9 cellular contexts compared by ENCODE assay signal in genomic region chr7:6398943-6399342, GRCh38. TPM values are rescaled to one million over a fixed set of nuclear protein-coding genes. Genes with fewer than 3 reads are reported as not detected.
DNase-seq lines count a peak whose midpoint lies in the region; ATAC-seq and TF ChIP-seq lines count a peak whose summit lies in the region.
"Had no signal": no experiment of that assay in that cellular context is flagged by ENCODE, and none has a peak within 500 bp of the region (broad histone marks: within the 10 kb centered on the region; RNA-seq: fewer than 3 reads in every experiment).

No MANE protein-coding gene starts in this region.

- H3K9me3 ChIP-seq in neural progenitor cell (ENCODE audit: low read depth) (no peaks in the 10 kb centered on the region), vagina (no peaks in the 10 kb centered on the region)

- no peak for DNase-seq in activated naive CD8-positive, alpha-beta T cell treated with anti-CD3 and anti-CD28 coated beads, Interleukin-2, amount 50 U/mL, for 24 hours
- peak; percentile 86 to 92 for DNase-seq in foreskin keratinocyte
- DNase-seq in neural progenitor cell (ENCODE audit: low spot score), result no peak
- no peak for DNase-seq in vagina (ENCODE audit: extremely low spot score in 2 of 2)
- DNase-seq in T-helper 2 cell, result no peak
- DNase-seq: activated T-cell treated with anti-CD3 and anti-CD28 coated beads, Interleukin-2, amount 50 U/mL, for 1 hour had no signal

- intact Hi-C loops in vagina (cut with DNase I), result no loop called here

- peaks cover 80% of the 10 kb centered on the region for H3K79me2 ChIP-seq in neural progenitor cell (ENCODE audit: low read depth)

- H3K4me1 ChIP-seq in foreskin keratinocyte, result peaks cover 25% of the 10 kb centered on the region
- no peaks in the 10 kb centered on the region for H3K4me1 ChIP-seq in neural progenitor cell
- H3K4me1 ChIP-seq in vagina, result peaks cover 68% of the 10 kb centered on the region

- H3K4me2 ChIP-seq in neural progenitor cell, result no peak overlapping the region

- H2AFZ ChIP-seq in neural progenitor cell (replicated peaks), result no peak overlapping the region

- no peak overlapping the region for H3K9ac ChIP-seq in neural progenitor cell

- no peak overlapping the region for H3K4me3 ChIP-seq in neural progenitor cell
- H3K4me3 ChIP-seq in vagina, result no peak overlapping the region

- H3K36me3 ChIP-seq in neural progenitor cell, result no peaks in the 10 kb centered on the region
- H3K36me3 ChIP-seq in vagina, result peaks cover 0 to 38% of the 10 kb centered on the region in 2 donors

- no peaks in the 10 kb centered on the region for H3F3A ChIP-seq in neural progenitor cell (ENCODE audit: low read depth)

- ATAC-seq in activated naive CD8-positive, alpha-beta T cell treated with anti-CD3 and anti-CD28 coated beads, Interleukin-2, amount 50 U/mL, for 24 hours, result no peak
- ATAC-seq in foreskin keratinocyte (peak; percentile 87), HG03196 (IDR thresholded peaks at IDR 0.05; ENCODE audit: unreplicated experiment) (no peak), HG03097 (IDR thresholded peaks at IDR 0.05; ENCODE audit: low FRiP score, unreplicated experiment) (no peak)

- no peak overlapping the region for H3K4me3 Mint-ChIP-seq in activated naive CD8-positive, alpha-beta T cell
- H3K4me3 Mint-ChIP-seq in activated naive CD8-positive, alpha-beta T cell treated with anti-CD3 and anti-CD28 coated beads, Interleukin-2, amount 50 U/mL, for 24 hours, result no peak overlapping the region
- H3K4me3 Mint-ChIP-seq in neural progenitor cell, result no peak overlapping the region

- H3K27ac Mint-ChIP-seq in activated naive CD8-positive, alpha-beta T cell, result peak overlapping the region; percentile 8
- no peak overlapping the region for H3K27ac Mint-ChIP-seq in activated naive CD8-positive, alpha-beta T cell treated with anti-CD3 and anti-CD28 coated beads, Interleukin-2, amount 50 U/mL, for 24 hours
- peak overlapping the region; percentile 87 for H3K27ac Mint-ChIP-seq in neural progenitor cell

- TF ChIP-seq CTCF in foreskin keratinocyte (conservative IDR thresholded peaks at IDR 0.05), result no peak
- TF ChIP-seq CTCF in neural progenitor cell (IDR thresholded peaks at IDR 0.05), result no peak
- no peak for TF ChIP-seq CTCF in vagina (IDR thresholded peaks at IDR 0.05)

- H3K27me3 Mint-ChIP-seq in activated naive CD8-positive, alpha-beta T cell, result no peaks in the 10 kb centered on the region
- H3K27me3 Mint-ChIP-seq in activated naive CD8-positive, alpha-beta T cell treated with anti-CD3 and anti-CD28 coated beads, Interleukin-2, amount 50 U/mL, for 24 hours, result no peaks in the 10 kb centered on the region
- no peaks in the 10 kb centered on the region for H3K27me3 Mint-ChIP-seq in neural progenitor cell (ENCODE audit: insufficient read depth, low read depth)

- H3K27me3 ChIP-seq in foreskin keratinocyte (no peaks in the 10 kb centered on the region), neural progenitor cell (no peaks in the 10 kb centered on the region), vagina (no peaks in the 10 kb centered on the region)

- H3K4me1 Mint-ChIP-seq in activated naive CD8-positive, alpha-beta T cell (ENCODE audit: low read depth), result peaks cover 41% of the 10 kb centered on the region
- peaks cover 31% of the 10 kb centered on the region for H3K4me1 Mint-ChIP-seq in activated naive CD8-positive, alpha-beta T cell treated with anti-CD3 and anti-CD28 coated beads, Interleukin-2, amount 50 U/mL, for 24 hours
- peaks cover 12% of the 10 kb centered on the region for H3K4me1 Mint-ChIP-seq in neural progenitor cell

- peaks cover 4% of the 10 kb centered on the region for H3K36me3 Mint-ChIP-seq in activated naive CD8-positive, alpha-beta T cell
- H3K36me3 Mint-ChIP-seq in activated naive CD8-positive, alpha-beta T cell treated with anti-CD3 and anti-CD28 coated beads, Interleukin-2, amount 50 U/mL, for 24 hours (ENCODE audit: low read depth), result peaks cover 36% of the 10 kb centered on the region
- peaks cover 31% of the 10 kb centered on the region for H3K36me3 Mint-ChIP-seq in neural progenitor cell

- no peak for TF ChIP-seq POLR2A in vagina (IDR thresholded peaks at IDR 0.05)

- H4K20me1 ChIP-seq in neural progenitor cell (ENCODE audit: low read depth), result peaks cover 85% of the 10 kb centered on the region

- no peaks in the 10 kb centered on the region for H3K9me3 Mint-ChIP-seq in activated naive CD8-positive, alpha-beta T cell (ENCODE audit: low read depth)
- H3K9me3 Mint-ChIP-seq in activated naive CD8-positive, alpha-beta T cell treated with anti-CD3 and anti-CD28 coated beads, Interleukin-2, amount 50 U/mL, for 24 hours, result no peaks in the 10 kb centered on the region
- H3K9me3 Mint-ChIP-seq in neural progenitor cell, result no peaks in the 10 kb centered on the region

- H3K27ac ChIP-seq in foreskin keratinocyte (peak overlapping the region; percentile 24), neural progenitor cell (no peak overlapping the region), vagina (peak overlapping the region; percentile 6)

RNA-seq across cellular contexts. Expression of gene RAC1, which starts 24.6 kb away (rescaled TPM):
- total RNA-seq in foreskin keratinocyte (272 and 304 TPM in 2 replicates), neural progenitor cell (ENCODE audit: low replicate concordance) (67.9 and 91.8 TPM in 2 replicates), vagina (190 TPM)
- 387 and 487 TPM in 2 replicates for polyA plus RNA-seq in foreskin keratinocyte

RNA-seq across cellular contexts. Expression of gene DAGLB, which starts 48.8 kb away (rescaled TPM):
- total RNA-seq in foreskin keratinocyte (12.8 and 13.0 TPM in 2 replicates), neural progenitor cell (ENCODE audit: low replicate concordance) (28.0 and 36.1 TPM in 2 replicates), vagina (22.1 TPM)
- 10.1 and 11.8 TPM in 2 replicates for polyA plus RNA-seq in foreskin keratinocyte

RNA-seq across cellular contexts. Expression of gene FAM220A, which starts 50.2 kb away (rescaled TPM):
- total RNA-seq in foreskin keratinocyte (13.2 and 15.5 TPM in 2 replicates), neural progenitor cell (ENCODE audit: low replicate concordance) (27.4 and 31.8 TPM in 2 replicates), vagina (9.6 TPM)
- 9.6 and 10.0 TPM in 2 replicates for polyA plus RNA-seq in foreskin keratinocyte

Comparison
In these comparisons a context has a peak if more than half of its experiments do, and no peak if none do; other contexts are left out.
1. DNase-seq: peak in foreskin keratinocyte (2 of 2); none in activated naive CD8-positive, alpha-beta T cell treated with anti-CD3 and anti-CD28 coated beads, Interleukin-2, amount 50 U/mL, for 24 hours (single experiment), neural progenitor cell (single experiment), vagina (0 of 2) and T-helper 2 cell (0 of 5).